ENCODE assay signal across 8 cellular contexts in the genomic region with DNA sequence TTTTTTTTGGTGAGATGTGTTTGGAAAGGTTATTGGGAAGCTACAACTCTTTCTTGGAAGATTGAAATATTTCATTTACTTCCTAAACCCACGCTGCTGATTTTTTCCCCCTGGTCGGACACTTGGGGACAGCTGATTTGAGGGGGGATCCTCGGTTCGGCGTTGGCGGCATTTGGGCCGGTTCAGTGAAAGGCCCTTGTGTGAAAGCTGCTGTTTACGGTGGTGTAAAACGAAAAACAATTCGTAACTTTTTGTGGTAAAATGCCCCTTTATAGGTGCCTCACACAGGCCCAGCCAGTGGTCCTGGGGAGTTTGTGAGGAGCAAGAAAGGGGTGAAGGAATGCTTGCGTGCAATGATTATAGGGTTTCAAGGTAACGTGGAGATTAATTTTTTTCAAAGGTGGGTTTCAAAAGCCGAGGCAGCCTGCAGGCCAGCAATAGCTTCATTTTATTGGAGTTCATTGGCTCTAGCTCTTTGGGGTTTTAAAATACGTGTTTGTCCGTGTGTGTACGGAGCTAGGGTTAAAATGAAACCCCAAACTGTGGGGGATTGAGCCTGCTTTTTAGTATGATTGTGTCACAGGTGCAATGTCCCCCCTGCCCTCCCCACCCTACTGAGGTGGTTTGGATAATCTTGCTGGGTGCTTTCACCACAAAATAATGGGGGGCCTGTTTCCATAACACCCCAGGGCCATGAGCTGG.
DNase-seq lines count a peak whose midpoint lies in the region; ATAC-seq and TF ChIP-seq lines count a peak whose summit lies in the region.

No MANE protein-coding gene starts in this region.

- peak overlapping the region; percentile 88 for H3K4me3 ChIP-seq in GM06990 (replicated peaks; ENCODE audit: low read depth, low read length)
- peak overlapping the region; percentile 69 to 86 (median 72) for H3K4me3 ChIP-seq in Peyer's patch
- H3K4me3 ChIP-seq in retinal pigment epithelial cell (ENCODE audit: low read length) = peak overlapping the region; percentile 67

- H3K27ac Mint-ChIP-seq in effector memory CD8-positive, alpha-beta T cell = no peak overlapping the region

- H3K27me3 ChIP-seq in GM06990 (replicated peaks; ENCODE audit: control insufficient read depth, insufficient read depth, low read length) (no peaks in the 10 kb centered on the region), Peyer's patch (no peaks in the 10 kb centered on the region)

- H3K36me3 ChIP-seq in GM06990 (ENCODE audit: control insufficient read depth, insufficient read depth, low read length) (no peaks in the 10 kb centered on the region; the same call in none of the 2 replicates), Peyer's patch (peaks cover 0 to 5% (median 0%) of the 10 kb centered on the region in 3 donors)

- peaks cover 0 to 47% of the 10 kb centered on the region in 2 donors for H3K27me3 Mint-ChIP-seq in effector memory CD8-positive, alpha-beta T cell

- peaks cover 6 to 39% (median 6%) of the 10 kb centered on the region in 4 donors for H3K4me1 ChIP-seq in Peyer's patch

- DNase-seq in GM06990 (ENCODE audit: extremely low read depth, insufficient read length) (no peak), Peyer's patch (peak in 2 of 3 donors; percentile 39 to 40), fibroblast of peridontal ligament (ENCODE audit: extremely low read depth) (peak; percentile 23), retinal pigment epithelial cell (ENCODE audit: low read depth) (no peak), GM20000 (ENCODE audit: low spot score) (no peak), islet precursor cell (no peak), NCI-H1436 (lab: John Stamatoyannopoulos, UW) (no peak)
- DNase-seq in effector memory CD8-positive, alpha-beta T cell = no peak

- peaks cover 5% of the 10 kb centered on the region for H3K36me3 Mint-ChIP-seq in effector memory CD8-positive, alpha-beta T cell (ENCODE audit: insufficient read depth)

- TF ChIP-seq POLR2A in Peyer's patch (IDR thresholded peaks at IDR 0.05) = no peak

- ATAC-seq in effector memory CD8-positive, alpha-beta T cell (replicated peaks) = no peak

- H3K4me3 Mint-ChIP-seq in effector memory CD8-positive, alpha-beta T cell = peak overlapping the region in 1 of 2 donors; percentile 65

- TF ChIP-seq CTCF in GM06990 (IDR thresholded peaks at IDR 0.05; ENCODE audit: insufficient read depth, low read length, poor library complexity, severe bottlenecking) = no peak
- TF ChIP-seq CTCF in Peyer's patch (IDR thresholded peaks at IDR 0.05) = no peak
- TF ChIP-seq CTCF in retinal pigment epithelial cell (conservative IDR thresholded peaks at IDR 0.05; ENCODE audit: low read depth, low read length) = no peak
- TF ChIP-seq CTCF in GM20000 (IDR thresholded peaks at IDR 0.05; ENCODE audit: extremely low read depth, missing control alignments) = no peak

- H3K9me3 ChIP-seq in Peyer's patch = no peaks in the 10 kb centered on the region

- H3K4me1 Mint-ChIP-seq in effector memory CD8-positive, alpha-beta T cell (ENCODE audit: low read depth in 2 of 2) = peaks cover 13 to 40% of the 10 kb centered on the region in 2 donors

- no peaks in the 10 kb centered on the region for H3K9me3 Mint-ChIP-seq in effector memory CD8-positive, alpha-beta T cell

- peak overlapping the region; percentile 77 to 100 (median 96) for H3K27ac ChIP-seq in Peyer's patch

Comparison
In these comparisons a context has a peak if more than half of its experiments do, and no peak if none do; other contexts are left out.
1. DNase-seq: peak in Peyer's patch (2 of 3) and fibroblast of peridontal ligament (single experiment); none in GM06990 (single experiment), retinal pigment epithelial cell (single experiment), GM20000 (single experiment), islet precursor cell (single experiment), NCI-H1436 (single experiment) and effector memory CD8-positive, alpha-beta T cell (0 of 3).
2. Peak in every context shown above with its lines, with median percentiles within 50 percentile points of each other: H3K4me3 ChIP-seq.